ENCODE assay signal across 10 cellular contexts in the genomic region with DNA sequence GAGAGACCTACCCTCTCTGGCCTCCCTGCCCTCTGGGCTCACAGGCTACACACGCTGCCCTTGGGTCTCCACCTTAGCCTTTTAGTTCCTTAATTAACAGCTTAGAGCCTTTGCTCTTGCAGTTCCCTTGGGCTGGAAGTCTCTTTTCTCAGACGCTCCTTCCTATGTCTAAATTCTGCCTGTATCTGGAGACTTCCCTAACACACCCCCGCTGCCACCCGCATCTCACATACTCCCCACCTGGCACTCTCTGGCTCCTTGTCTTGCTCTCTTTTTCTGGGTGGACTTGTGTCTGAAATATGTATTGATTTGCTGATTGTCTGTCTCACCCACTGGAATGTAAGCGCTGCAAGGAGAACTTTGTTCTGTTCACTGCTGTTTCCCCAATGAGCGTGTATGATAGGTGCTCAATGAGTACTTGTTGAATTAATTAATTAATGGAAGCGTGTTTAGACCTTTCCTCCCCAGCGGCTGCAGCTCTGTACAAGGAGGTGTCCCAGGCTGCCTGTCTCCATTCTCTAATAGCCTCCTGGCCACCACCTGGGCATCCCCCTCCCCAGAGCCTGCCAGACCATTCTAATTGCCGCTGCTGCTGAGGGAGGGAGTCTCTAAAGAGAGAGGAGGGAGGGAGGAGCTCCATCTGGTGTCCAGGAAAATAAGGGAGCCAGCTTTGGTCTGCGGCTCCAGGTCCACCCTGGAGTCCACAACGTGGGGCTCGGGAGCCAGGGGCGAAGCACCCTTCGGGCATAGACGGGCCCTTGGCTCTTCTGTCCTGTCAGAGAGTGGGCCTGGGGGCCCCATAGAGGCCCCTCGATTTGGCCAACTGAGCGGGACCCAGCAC.
A peak's percentile ranks its signal among the peaks of the same experiment; 100 is the strongest.
DNase-seq lines count a peak whose midpoint lies in the region; ATAC-seq and TF ChIP-seq lines count a peak whose summit lies in the region.
"Had no signal": no experiment of that assay in that cellular context is flagged by ENCODE, and none has a peak within 500 bp of the region (broad histone marks: within the 10 kb centered on the region; RNA-seq: fewer than 3 reads in every experiment).

No MANE protein-coding gene starts in this region.

- no peak for TF ChIP-seq POLR2A in stomach (IDR thresholded peaks at IDR 0.05)

- TF ChIP-seq EP300 in stomach (IDR thresholded peaks at IDR 0.05) = no peak

- ATAC-seq in upper lobe of right lung (peak; percentile 61), HG03108 (IDR thresholded peaks at IDR 0.05; ENCODE audit: unreplicated experiment) (no peak)

- H3K27me3 ChIP-seq in upper lobe of right lung = peaks cover 11% of the 10 kb centered on the region
- peaks cover 0 to 43% (median 15%) of the 10 kb centered on the region in 3 donors for H3K27me3 ChIP-seq in stomach

- H3K4me1 ChIP-seq in upper lobe of right lung (peaks cover 2% of the 10 kb centered on the region), stomach (peaks cover 4 to 15% (median 10%) of the 10 kb centered on the region in 4 donors)
- H3K4me1 ChIP-seq: transverse colon had no signal

- H3K27ac ChIP-seq in upper lobe of right lung (no peak overlapping the region), stomach (no peak overlapping the region)
- H3K27ac ChIP-seq: transverse colon had no signal

- DNase-seq in NCI-H748 (lab: John Stamatoyannopoulos, UW; ENCODE audit: unreplicated experiment) (peak; percentile 33), NCI-H748 treated with DMSO at 0.1 percent for 48 hours (lab: John Stamatoyannopoulos, UW) (no peak), choroid plexus epithelial cell (ENCODE audit: low read depth) (peak; percentile 65), kidney tubule cell (ENCODE audit: low spot score) (peak; percentile 16), upper lobe of right lung (no peak), GF-D8 (lab: John Stamatoyannopoulos, UW) (no peak), stomach (no peak)
- DNase-seq: activated gamma-delta T cell treated with Interleukin-2 at 50 U/mL for 16 hours, transverse colon had no signal

- H3K36me3 ChIP-seq in upper lobe of right lung (no peaks in the 10 kb centered on the region), stomach (no peaks in the 10 kb centered on the region)
- H3K36me3 ChIP-seq: transverse colon had no signal

- H3K9me3 ChIP-seq in upper lobe of right lung = no peaks in the 10 kb centered on the region
- H3K9me3 ChIP-seq in stomach = no peaks in the 10 kb centered on the region
- H3K9me3 ChIP-seq: transverse colon had no signal

- TF ChIP-seq CTCF in choroid plexus epithelial cell (conservative IDR thresholded peaks at IDR 0.05; ENCODE audit: low read depth, low read length) (peak; percentile 78), upper lobe of right lung (IDR thresholded peaks at IDR 0.05) (peak; percentile 29), stomach (IDR thresholded peaks at IDR 0.05) (no peak)

- no peak overlapping the region for H3K4me3 ChIP-seq in choroid plexus epithelial cell (ENCODE audit: low read depth, low read length)
- H3K4me3 ChIP-seq in upper lobe of right lung = no peak overlapping the region
- no peak overlapping the region for H3K4me3 ChIP-seq in stomach
- H3K4me3 ChIP-seq: transverse colon had no signal

- intact Hi-C loops in upper lobe of right lung (cut with DNase I) = no loop called here
- intact Hi-C loops in stomach (cut with DNase I; ENCODE audit: low total_unique reads) = no loop called here

- 33 to 43% (median 36%) methylated on average over 13 to 17 of the region's 17 CpGs for WGBS in stomach, 5 donors

Comparison
In these comparisons a context has a peak if more than half of its experiments do, and no peak if none do; other contexts are left out.
1. DNase-seq: peak in NCI-H748 (single experiment), choroid plexus epithelial cell (single experiment) and kidney tubule cell (single experiment); none in NCI-H748 treated with DMSO at 0.1 percent for 48 hours (single experiment), upper lobe of right lung (single experiment), GF-D8 (single experiment) and stomach (single experiment).
2. CTCF ChIP-seq: peak in choroid plexus epithelial cell (single experiment) and upper lobe of right lung (single experiment); none in stomach (0 of 7).